In genomic region chr11:123103326-123103980, GRCh38 we compare ENCODE assay signal across 8 cellular contexts. TPM values are rescaled to one million over a fixed set of nuclear protein-coding genes. Genes with fewer than 3 reads are reported as not detected.
A peak's percentile ranks its signal among the peaks of the same experiment; 100 is the strongest.
DNase-seq lines count a peak whose midpoint lies in the region; ATAC-seq, FAIRE-seq and TF ChIP-seq lines count a peak whose summit lies in the region.

No MANE protein-coding gene starts in this region.

- H3K4me1 Mint-ChIP-seq in astrocyte (ENCODE audit: low read depth, unreplicated experiment): peaks cover 6% of the 10 kb centered on the region

- H4K20me1 ChIP-seq in DOHH2 (ENCODE audit: control insufficient read depth, insufficient read depth, low read depth, low read length): no peaks in the 10 kb centered on the region
- no peaks in the 10 kb centered on the region for H4K20me1 ChIP-seq in KMS-11 (ENCODE audit: insufficient read depth)
- H4K20me1 ChIP-seq in astrocyte (ENCODE audit: insufficient read depth, low read length): peaks cover 7% of the 10 kb centered on the region

- H3K27ac ChIP-seq in DOHH2 (ENCODE audit: low read depth, low read length) (no peak overlapping the region), KMS-11 (no peak overlapping the region), astrocyte (ENCODE audit: low read depth, low read length) (no peak overlapping the region), right atrium auricular region (peak overlapping the region; percentile 2 to 42)

- 0 out of 2 replicates have a peak overlapping the region, but pooled peaks have one; percentile 7 for H2AFZ ChIP-seq in KMS-11 (ENCODE audit: low read depth)
- no peak overlapping the region for H2AFZ ChIP-seq in astrocyte (ENCODE audit: low read depth, low read length)

- H3K27me3 ChIP-seq in DOHH2 (ENCODE audit: control insufficient read depth, low read length) (peaks cover 6% of the 10 kb centered on the region; the same call in 1 of the 2 replicates), KMS-11 (ENCODE audit: insufficient read depth, low read depth) (no peaks in the 10 kb centered on the region), astrocyte (ENCODE audit: insufficient read depth, low read length) (no peaks in the 10 kb centered on the region), right atrium auricular region (no peaks in the 10 kb centered on the region)

- H3K36me3 ChIP-seq in DOHH2 (ENCODE audit: control insufficient read depth, low read length) (no peaks in the 10 kb centered on the region), KMS-11 (ENCODE audit: insufficient read depth) (no peaks in the 10 kb centered on the region), astrocyte (ENCODE audit: insufficient read depth, low read length) (no peaks in the 10 kb centered on the region), right atrium auricular region (no peaks in the 10 kb centered on the region)

- H3K27me3 Mint-ChIP-seq in astrocyte (ENCODE audit: low read depth, unreplicated experiment): no peaks in the 10 kb centered on the region

- no peak overlapping the region for H3K27ac Mint-ChIP-seq in astrocyte (ENCODE audit: unreplicated experiment)

- ATAC-seq in HG03280 (IDR thresholded peaks at IDR 0.05; ENCODE audit: unreplicated experiment): no peak

- no peaks in the 10 kb centered on the region for H3F3A ChIP-seq in DOHH2 (ENCODE audit: control insufficient read depth, insufficient read depth)

- peak; percentile 75 for FAIRE-seq in astrocyte (lab: Jason Lieb, UNC)

- no peaks in the 10 kb centered on the region for H3K9me2 ChIP-seq in DOHH2 (replicated peaks; ENCODE audit: control insufficient read depth, low read length)

- no peaks in the 10 kb centered on the region for H3K79me2 ChIP-seq in DOHH2 (ENCODE audit: control insufficient read depth, low read length)
- H3K79me2 ChIP-seq in KMS-11 (ENCODE audit: insufficient read depth, low read depth): no peaks in the 10 kb centered on the region
- peaks cover 2% of the 10 kb centered on the region for H3K79me2 ChIP-seq in astrocyte (ENCODE audit: insufficient read depth, low read length)

- H3K9ac ChIP-seq in KMS-11 (no peak overlapping the region), astrocyte (ENCODE audit: low read length) (peak overlapping the region; percentile 2)

- no peak overlapping the region for H3K4me3 Mint-ChIP-seq in astrocyte (ENCODE audit: unreplicated experiment)

- DNase-seq in OCI-M1 (lab: John Stamatoyannopoulos, UW) (peak; percentile 82), astrocyte (ENCODE audit: low read depth) (peak; percentile 45), right atrium auricular region (ENCODE audit: low spot score) (peak; percentile 82), retina (peak; percentile 65), HPDE6-E6E7 (ENCODE audit: extremely low spot score) (no peak)

- H3K4me2 ChIP-seq in DOHH2 (ENCODE audit: low read length) (no peak overlapping the region), KMS-11 (no peak overlapping the region), astrocyte (ENCODE audit: low read length) (peak overlapping the region; percentile 60)

- peak; percentile 42 for TF ChIP-seq CTCF in DOHH2 (IDR thresholded peaks at IDR 0.05; ENCODE audit: low read depth, low read length, poor library complexity, severe bottlenecking)
- TF ChIP-seq CTCF in KMS-11 (conservative IDR thresholded peaks at IDR 0.05; ENCODE audit: low read depth, low read length): peak; percentile 65
- TF ChIP-seq CTCF in astrocyte (IDR thresholded peaks at IDR 0.05; ENCODE audit: insufficient read depth, low read depth, low read length): peak; percentile 88
- TF ChIP-seq CTCF in right atrium auricular region (IDR thresholded peaks at IDR 0.05): peak; percentile 49 to 77

- H3K9me3 ChIP-seq in DOHH2 (ENCODE audit: control insufficient read depth, insufficient read depth, low read length): no peaks in the 10 kb centered on the region
- H3K9me3 ChIP-seq in astrocyte (ENCODE audit: insufficient read depth, low read depth, low read length): no peaks in the 10 kb centered on the region
- no peaks in the 10 kb centered on the region for H3K9me3 ChIP-seq in right atrium auricular region

- H3K9me3 Mint-ChIP-seq in astrocyte (ENCODE audit: unreplicated experiment): peaks cover 1% of the 10 kb centered on the region

- H3K4me3 ChIP-seq in DOHH2 (ENCODE audit: low read length): no peak overlapping the region
- H3K4me3 ChIP-seq in KMS-11 (IDR thresholded peaks at IDR 0.05; ENCODE audit: insufficient read depth, low read depth, low read length): no peak overlapping the region
- no peak overlapping the region for H3K4me3 ChIP-seq in astrocyte (ENCODE audit: insufficient read depth, low read depth, low read length)
- no peak overlapping the region for H3K4me3 ChIP-seq in right atrium auricular region

- H3K4me1 ChIP-seq in DOHH2 (ENCODE audit: control insufficient read depth, low read length) (no peaks in the 10 kb centered on the region), KMS-11 (ENCODE audit: low read depth, poor library complexity, severe bottlenecking) (peaks cover 8% of the 10 kb centered on the region), astrocyte (ENCODE audit: insufficient read depth, low read length) (peaks cover 3% of the 10 kb centered on the region), right atrium auricular region (peaks cover 0 to 21% of the 10 kb centered on the region in 2 donors)

- H3K36me3 Mint-ChIP-seq in astrocyte (ENCODE audit: low read depth, unreplicated experiment): no peaks in the 10 kb centered on the region

RNA-seq across cellular contexts. Expression of gene HSPA8, which starts 41.5 kb away (rescaled TPM):
- total RNA-seq in astrocyte: 1,391 and 1,502 TPM in 2 replicates
- total RNA-seq in right atrium auricular region: 100 to 1,000 TPM; 672 to 817 TPM

Comparison
In these comparisons a context has a peak if more than half of its experiments do, and no peak if none do; other contexts are left out.
1. H3K27ac ChIP-seq: peak in right atrium auricular region (2 of 2); none in DOHH2 (single experiment), KMS-11 (single experiment) and astrocyte (single experiment).
2. Peak in every context shown above with its lines, with median percentiles within 50 percentile points of each other: CTCF ChIP-seq.